12 cellular contexts compared by ENCODE assay signal in genomic region chr17:31541559-31541958, GRCh38.
DNase-seq lines count a peak whose midpoint lies in the region; ATAC-seq and TF ChIP-seq lines count a peak whose summit lies in the region.
"Had no signal": no experiment of that assay in that cellular context is flagged by ENCODE, and none has a peak within 500 bp of the region (broad histone marks: within the 10 kb centered on the region; RNA-seq: fewer than 3 reads in every experiment).

No MANE protein-coding gene starts in this region.

- H3K27me3 ChIP-seq in cardiac muscle cell, result no peaks in the 10 kb centered on the region
- no peaks in the 10 kb centered on the region for H3K27me3 ChIP-seq in right atrium auricular region
- no peaks in the 10 kb centered on the region for H3K27me3 ChIP-seq in body of pancreas
- H3K27me3 ChIP-seq in thyroid gland, result no peaks in the 10 kb centered on the region

- no peaks in the 10 kb centered on the region for H3K27me3 Mint-ChIP-seq in naive thymus-derived CD8-positive, alpha-beta T cell

- 47 to 58% methylated on average over 2 to 5 of the region's 5 CpGs for WGBS in body of pancreas, 2 donors
- WGBS in thyroid gland, 2 donors, result 58 to 67% methylated on average over 4 to 5 of the region's 5 CpGs

- DNase-seq in cardiac muscle cell (ENCODE audit: low read depth in 1 of 2, low spot score in 1 of 2), result peak in 1 of 2 donors; percentile 30
- no peak for DNase-seq in right atrium auricular region (ENCODE audit: low spot score)
- peak; percentile 18 for DNase-seq in LoVo (ENCODE audit: low spot score)
- DNase-seq in body of pancreas, result peak; percentile 36 to 64 (median 50)
- DNase-seq in thyroid gland, result peak; percentile 30 to 53
- DNase-seq in naive thymus-derived CD8-positive, alpha-beta T cell, result no peak
- DNase-seq: activated CD8-positive, alpha-beta T cell treated with anti-CD3 and anti-CD28 coated beads, Interleukin-2, amount 10 ng/mL, durations not matched to agents 7 days and 5 days; foreskin melanocyte; KBM-7 had no signal

- intact Hi-C loops in body of pancreas (cut with DNase I), result no loop called here
- intact Hi-C loops in thyroid gland (cut with DNase I), result no loop called here

- POLR2A ChIA-PET in naive thymus-derived CD8-positive, alpha-beta T cell (lab: Charles Lee), result no interaction called here

- H3K4me3 ChIP-seq in cardiac muscle cell (no peak overlapping the region), right atrium auricular region (no peak overlapping the region), body of pancreas (no peak overlapping the region), thyroid gland (replicated peaks in 1 of 3) (no peak overlapping the region)
- H3K4me3 ChIP-seq: lung had no signal

- no peaks in the 10 kb centered on the region for H3K9me3 Mint-ChIP-seq in naive thymus-derived CD8-positive, alpha-beta T cell

- peaks cover 2 to 32% (median 7%) of the 10 kb centered on the region in 4 donors for H3K4me1 Mint-ChIP-seq in naive thymus-derived CD8-positive, alpha-beta T cell

- TF ChIP-seq CTCF in cardiac muscle cell (IDR thresholded peaks at IDR 0.05; ENCODE audit: low read depth, low read length) (peak; percentile 17), right atrium auricular region (IDR thresholded peaks at IDR 0.05) (no peak), body of pancreas (IDR thresholded peaks at IDR 0.05) (peak in 3 of 7 experiments; percentile 25 to 32 (median 26)), thyroid gland (IDR thresholded peaks at IDR 0.05) (peak in 2 of 6 experiments; percentile 20 to 28)

- no peaks in the 10 kb centered on the region for H3K36me3 Mint-ChIP-seq in naive thymus-derived CD8-positive, alpha-beta T cell

- H3K27ac ChIP-seq in cardiac muscle cell, result no peak overlapping the region
- H3K27ac ChIP-seq in right atrium auricular region, result no peak overlapping the region
- H3K27ac ChIP-seq in body of pancreas, result no peak overlapping the region
- no peak overlapping the region for H3K27ac ChIP-seq in thyroid gland

- ATAC-seq in body of pancreas, result peak; percentile 64
- ATAC-seq in HG03469 (IDR thresholded peaks at IDR 0.05; ENCODE audit: unreplicated experiment), result no peak
- no peak for ATAC-seq in HG03025 (IDR thresholded peaks at IDR 0.05; ENCODE audit: low FRiP score, unreplicated experiment)
- ATAC-seq in naive thymus-derived CD8-positive, alpha-beta T cell, result no peak
- ATAC-seq: activated CD8-positive, alpha-beta T cell treated with anti-CD3 and anti-CD28 coated beads, Interleukin-2, amount 10 ng/mL, durations not matched to agents 7 days and 5 days had no signal

- H3K4me1 ChIP-seq in cardiac muscle cell (ENCODE audit: low read depth), result no peaks in the 10 kb centered on the region
- H3K4me1 ChIP-seq in right atrium auricular region, result no peaks in the 10 kb centered on the region
- peaks cover 13% of the 10 kb centered on the region for H3K4me1 ChIP-seq in body of pancreas
- H3K4me1 ChIP-seq in thyroid gland, result peaks cover 15 to 20% of the 10 kb centered on the region in 2 donors

- H3K9me3 ChIP-seq in cardiac muscle cell (ENCODE audit: low read depth), result no peaks in the 10 kb centered on the region
- no peaks in the 10 kb centered on the region for H3K9me3 ChIP-seq in right atrium auricular region
- H3K9me3 ChIP-seq in body of pancreas, result no peaks in the 10 kb centered on the region
- H3K9me3 ChIP-seq in thyroid gland, result no peaks in the 10 kb centered on the region

- H3K36me3 ChIP-seq in cardiac muscle cell (no peaks in the 10 kb centered on the region), right atrium auricular region (no peaks in the 10 kb centered on the region), body of pancreas (replicated peaks in 1 of 2; ENCODE audit: insufficient read depth in 1 of 2, low read depth in 2 of 2) (no peaks in the 10 kb centered on the region), thyroid gland (no peaks in the 10 kb centered on the region)

- peak overlapping the region in 1 of 10 donors; percentile 52 for H3K27ac Mint-ChIP-seq in naive thymus-derived CD8-positive, alpha-beta T cell
- H3K27ac Mint-ChIP-seq: activated CD8-positive, alpha-beta T cell treated with anti-CD3 and anti-CD28 coated beads, Interleukin-2, amount 10 ng/mL, durations not matched to agents 7 days and 5 days had no signal

- H3K4me3 Mint-ChIP-seq in naive thymus-derived CD8-positive, alpha-beta T cell, result no peak overlapping the region
- H3K4me3 Mint-ChIP-seq: activated CD8-positive, alpha-beta T cell treated with anti-CD3 and anti-CD28 coated beads, Interleukin-2, amount 10 ng/mL, durations not matched to agents 7 days and 5 days had no signal

- TF ChIP-seq POLR2A in body of pancreas (IDR thresholded peaks at IDR 0.05) (no peak), thyroid gland (IDR thresholded peaks at IDR 0.05) (no peak)

Comparison
In these comparisons a context has a peak if more than half of its experiments do, and no peak if none do; other contexts are left out.
1. DNase-seq: peak in LoVo (single experiment), body of pancreas (4 of 4) and thyroid gland (2 of 2); none in right atrium auricular region (single experiment) and naive thymus-derived CD8-positive, alpha-beta T cell (0 of 10).